Comparison of ENCODE assay signal across 10 cellular contexts in genomic region chr5:60196382-60197113, GRCh38.
DNase-seq lines count a peak whose midpoint lies in the region; TF ChIP-seq lines count a peak whose summit lies in the region.
"Had no signal": no experiment of that assay in that cellular context is flagged by ENCODE, and none has a peak within 500 bp of the region (broad histone marks: within the 10 kb centered on the region; RNA-seq: fewer than 3 reads in every experiment).

No MANE protein-coding gene starts in this region.

- no peaks in the 10 kb centered on the region for H3K36me3 Mint-ChIP-seq in activated T-helper 2 cell treated with anti-CD3 and anti-CD28 coated beads, Interferon-gamma antibody, Interleukin-2, Interleukin-4, amounts not matched to agents 10 μg/mL and 5 μg/mL and 100 μg/mL, durations not matched to agents 14 hours and 24 hours and 36 hours (ENCODE audit: low read depth)
- H3K36me3 Mint-ChIP-seq: CD4-positive, CD25-positive, alpha-beta regulatory T cell had no signal

- POLR2A ChIA-PET in A673 (lab: Charles Lee; ENCODE audit: low non-redundant PET) = interaction anchor here (0.5 to 0.6 kb wide), 2 partner anchors 325 to 431 kb away, joined by 3 to 4 read pairs; no protein-coding TSS in a partner anchor

- peaks cover 16% of the 10 kb centered on the region for H4K20me1 ChIP-seq in Karpas-422 (ENCODE audit: insufficient read depth, low read depth, low read length)

- H3K4me3 Mint-ChIP-seq in activated T-helper 2 cell treated with anti-CD3 and anti-CD28 coated beads, Interferon-gamma antibody, Interleukin-2, Interleukin-4, amounts not matched to agents 10 μg/mL and 5 μg/mL and 100 μg/mL, durations not matched to agents 14 hours and 24 hours and 36 hours (ENCODE audit: low read depth) = no peak overlapping the region
- H3K4me3 Mint-ChIP-seq: CD4-positive, CD25-positive, alpha-beta regulatory T cell had no signal

- H3K4me1 Mint-ChIP-seq in activated T-helper 2 cell treated with anti-CD3 and anti-CD28 coated beads, Interferon-gamma antibody, Interleukin-2, Interleukin-4, amounts not matched to agents 10 μg/mL and 5 μg/mL and 100 μg/mL, durations not matched to agents 14 hours and 24 hours and 36 hours (ENCODE audit: low read depth) = no peaks in the 10 kb centered on the region
- H3K4me1 Mint-ChIP-seq: CD4-positive, CD25-positive, alpha-beta regulatory T cell had no signal

- H3K79me2 ChIP-seq in Karpas-422 (ENCODE audit: low read length) = no peaks in the 10 kb centered on the region

- no peaks in the 10 kb centered on the region for H3K27me3 Mint-ChIP-seq in activated T-helper 2 cell treated with anti-CD3 and anti-CD28 coated beads, Interferon-gamma antibody, Interleukin-2, Interleukin-4, amounts not matched to agents 10 μg/mL and 5 μg/mL and 100 μg/mL, durations not matched to agents 14 hours and 24 hours and 36 hours (ENCODE audit: low read depth)
- H3K27me3 Mint-ChIP-seq: CD4-positive, CD25-positive, alpha-beta regulatory T cell had no signal

- TF ChIP-seq CTCF in A673 (conservative IDR thresholded peaks at IDR 0.05; ENCODE audit: low read depth, low read length) (no peak), kidney epithelial cell (IDR thresholded peaks at IDR 0.05; ENCODE audit: insufficient read depth, low read length, poor library complexity, severe bottlenecking) (no peak)

- H3K27ac Mint-ChIP-seq in activated T-helper 2 cell treated with anti-CD3 and anti-CD28 coated beads, Interferon-gamma antibody, Interleukin-2, Interleukin-4, amounts not matched to agents 10 μg/mL and 5 μg/mL and 100 μg/mL, durations not matched to agents 14 hours and 24 hours and 36 hours = no peak overlapping the region
- H3K27ac Mint-ChIP-seq: CD4-positive, CD25-positive, alpha-beta regulatory T cell had no signal

- CTCF ChIA-PET in A673 (lab: Charles Lee) = no interaction called here

- no peak overlapping the region for H3K27ac ChIP-seq in A673 (ENCODE audit: low read depth, low read length, poor library complexity, severe bottlenecking)
- no peak overlapping the region for H3K27ac ChIP-seq in Karpas-422 (ENCODE audit: low read length)

- no peak overlapping the region for H3K4me2 ChIP-seq in Karpas-422 (ENCODE audit: low read depth, low read length, poor library complexity, severe bottlenecking)

- peaks cover 9% of the 10 kb centered on the region for H3K9me3 Mint-ChIP-seq in activated T-helper 2 cell treated with anti-CD3 and anti-CD28 coated beads, Interferon-gamma antibody, Interleukin-2, Interleukin-4, amounts not matched to agents 10 μg/mL and 5 μg/mL and 100 μg/mL, durations not matched to agents 14 hours and 24 hours and 36 hours

- H2AFZ ChIP-seq in Karpas-422 (ENCODE audit: low read length) = no peak overlapping the region

- H3K27me3 ChIP-seq in A673 (replicated peaks; ENCODE audit: insufficient read depth, low read depth, low read length, poor library complexity) (no peaks in the 10 kb centered on the region), kidney epithelial cell (ENCODE audit: control insufficient read depth, insufficient read depth, low read length) (no peaks in the 10 kb centered on the region), Karpas-422 (ENCODE audit: low read length) (no peaks in the 10 kb centered on the region)

- H3K9me3 ChIP-seq in A673 (ENCODE audit: low read depth, low read length, poor library complexity, severe bottlenecking) = no peaks in the 10 kb centered on the region
- H3K9me3 ChIP-seq in Karpas-422 (ENCODE audit: low read length) = peaks cover 3% of the 10 kb centered on the region

- DNase-seq in A673 (ENCODE audit: low spot score) (peak; percentile 94), HS-5 (ENCODE audit: low read depth) (peak; percentile 96), amniotic stem cell (lab: John Stamatoyannopoulos, UW) (peak; percentile 87), kidney epithelial cell (ENCODE audit: low read depth) (peak; percentile 92), COLO668 (lab: John Stamatoyannopoulos, UW; ENCODE audit: unreplicated experiment) (no peak), Karpas-422 (no peak)
- no peak for DNase-seq in activated T-helper 2 cell treated with anti-CD3 and anti-CD28 coated beads, Interferon-gamma antibody, Interleukin-2, Interleukin-4, amounts not matched to agents 10 μg/mL and 5 μg/mL and 100 μg/mL, durations not matched to agents 14 hours and 24 hours and 36 hours (ENCODE audit: low spot score)
- DNase-seq in activated CD8-positive, alpha-beta memory T cell treated with anti-CD3 and anti-CD28 coated beads for 24 hours = no peak
- DNase-seq: CD4-positive, CD25-positive, alpha-beta regulatory T cell had no signal

- H3K9me2 ChIP-seq in Karpas-422 (replicated peaks; ENCODE audit: insufficient read depth, low read length) = no peaks in the 10 kb centered on the region

- H3K4me3 ChIP-seq in A673 (ENCODE audit: low read depth, low read length, poor library complexity, severe bottlenecking) = no peak overlapping the region
- no peak overlapping the region for H3K4me3 ChIP-seq in kidney epithelial cell (ENCODE audit: low read depth, low read length)
- H3K4me3 ChIP-seq in Karpas-422 (ENCODE audit: low read length) = no peak overlapping the region
- H3K4me3 ChIP-seq: lung had no signal

- no TSS peak for BruUV-seq in A673 (replicated peaks; lab: Mats Ljungman, UMichigan)

- H3K36me3 ChIP-seq in A673 (ENCODE audit: insufficient read depth, low read length, poor library complexity, severe bottlenecking) (no peaks in the 10 kb centered on the region), kidney epithelial cell (ENCODE audit: control insufficient read depth, insufficient read depth, low read length) (no peaks in the 10 kb centered on the region), Karpas-422 (ENCODE audit: insufficient read depth, low read length) (no peaks in the 10 kb centered on the region)

- H3K9ac ChIP-seq in Karpas-422 (ENCODE audit: low read length) = no peak overlapping the region

- H3K4me1 ChIP-seq in A673 (ENCODE audit: insufficient read depth, low read length, poor library complexity, severe bottlenecking) = peaks cover 9% of the 10 kb centered on the region
- H3K4me1 ChIP-seq in Karpas-422 (ENCODE audit: low read length) = no peaks in the 10 kb centered on the region

- intact Hi-C loops in A673 (cut with micrococcal nuclease; ENCODE audit: unreplicated experiment) = no loop called here
- intact Hi-C loops in activated T-helper 2 cell treated with anti-CD3 and anti-CD28 coated beads, Interferon-gamma antibody, Interleukin-2, Interleukin-4, amounts not matched to agents 10 μg/mL and 5 μg/mL and 100 μg/mL, durations not matched to agents 14 hours and 24 hours and 36 hours (cut with micrococcal nuclease) = no loop called here

Comparison
In these comparisons a context has a peak if more than half of its experiments do, and no peak if none do; other contexts are left out.
1. DNase-seq: peak in A673 (single experiment), HS-5 (single experiment), amniotic stem cell (single experiment) and kidney epithelial cell (single experiment); none in COLO668 (single experiment), Karpas-422 (single experiment), activated T-helper 2 cell treated with anti-CD3 and anti-CD28 coated beads, Interferon-gamma antibody, Interleukin-2, Interleukin-4, amounts not matched to agents 10 μg/mL and 5 μg/mL and 100 μg/mL, durations not matched to agents 14 hours and 24 hours and 36 hours (single experiment) and activated CD8-positive, alpha-beta memory T cell treated with anti-CD3 and anti-CD28 coated beads for 24 hours (single experiment).